ENCODE assay signal across 2 cellular contexts in genomic region chrX:119890626-119891025, GRCh38. TPM values are rescaled to one million over a fixed set of nuclear protein-coding genes. Genes with fewer than 3 reads are reported as not detected.
"Had no signal": no experiment of that assay in that cellular context is flagged by ENCODE, and none has a peak within 500 bp of the region (broad histone marks: within the 10 kb centered on the region; RNA-seq: fewer than 3 reads in every experiment).

No MANE protein-coding gene starts in this region.

RNA-seq across cellular contexts. Expression of gene AKAP14, which starts 5.1 kb away (rescaled TPM):
- total RNA-seq: G401, GM12878 had no signal
- polyA plus RNA-seq: GM12878 had no signal
